1 cellular context compared by ENCODE assay signal in the genomic region with DNA sequence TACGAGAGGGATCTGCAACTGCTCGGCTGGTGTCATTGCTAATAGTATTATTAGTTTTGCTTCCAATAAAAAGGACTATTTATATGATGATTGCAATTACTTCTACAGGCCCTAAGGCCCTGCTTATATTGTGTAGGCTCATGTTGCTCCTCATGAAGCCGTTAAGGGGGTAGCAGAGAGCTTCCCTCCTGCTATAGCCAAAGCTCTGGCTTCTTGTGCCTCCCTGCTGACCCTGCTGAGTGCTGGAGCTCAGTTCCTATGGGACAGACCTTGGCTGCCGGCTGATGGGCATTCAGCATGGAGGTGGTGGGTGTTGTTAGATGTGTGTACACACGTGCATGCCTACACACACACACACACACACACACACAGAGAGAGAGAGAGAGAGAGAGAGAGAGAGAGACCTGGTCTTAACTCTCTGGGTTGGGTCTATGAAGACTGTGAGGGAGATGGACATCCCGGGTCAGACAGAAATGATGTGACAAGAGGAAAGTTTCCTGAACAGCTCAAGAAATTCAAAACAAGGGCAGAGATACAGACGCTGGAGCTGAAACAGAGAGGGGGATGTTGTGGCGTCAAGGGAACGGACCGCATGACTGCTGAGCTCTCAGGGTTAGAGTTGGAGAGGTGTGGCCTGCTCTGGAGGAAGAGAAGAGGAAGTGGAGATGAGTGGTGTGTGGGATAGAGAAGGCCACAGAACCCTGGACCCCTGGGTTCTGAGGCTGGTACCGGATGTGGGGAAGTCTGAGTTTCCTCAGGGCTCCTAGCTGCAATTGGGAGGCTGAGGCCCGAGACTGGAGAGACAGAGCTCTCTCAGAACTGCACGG.
TF ChIP-seq lines count a peak whose summit lies in the region.

No MANE protein-coding gene starts in this region.

TF ChIP-seq in SK-N-SH, 30 proteins besides CTCF, POLR2A, EP300 and RAD21 (continued from another document):
- TF ChIP-seq, protein P1, sequence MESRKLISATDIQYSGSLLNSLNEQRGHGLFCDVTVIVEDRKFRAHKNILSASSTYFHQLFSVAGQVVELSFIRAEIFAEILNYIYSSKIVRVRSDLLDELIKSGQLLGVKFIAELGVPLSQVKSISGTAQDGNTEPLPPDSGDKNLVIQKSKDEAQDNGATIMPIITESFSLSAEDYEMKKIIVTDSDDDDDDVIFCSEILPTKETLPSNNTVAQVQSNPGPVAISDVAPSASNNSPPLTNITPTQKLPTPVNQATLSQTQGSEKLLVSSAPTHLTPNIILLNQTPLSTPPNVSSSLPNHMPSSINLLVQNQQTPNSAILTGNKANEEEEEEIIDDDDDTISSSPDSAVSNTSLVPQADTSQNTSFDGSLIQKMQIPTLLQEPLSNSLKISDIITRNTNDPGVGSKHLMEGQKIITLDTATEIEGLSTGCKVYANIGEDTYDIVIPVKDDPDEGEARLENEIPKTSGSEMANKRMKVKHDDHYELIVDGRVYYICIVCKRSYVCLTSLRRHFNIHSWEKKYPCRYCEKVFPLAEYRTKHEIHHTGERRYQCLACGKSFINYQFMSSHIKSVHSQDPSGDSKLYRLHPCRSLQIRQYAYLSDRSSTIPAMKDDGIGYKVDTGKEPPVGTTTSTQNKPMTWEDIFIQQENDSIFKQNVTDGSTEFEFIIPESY (IDR thresholded peaks at IDR 0.05; ENCODE audit: borderline replicate concordance, low read depth), result no peak
